In genomic region chr6:139341060-139341459, GRCh38 we compare ENCODE assay signal across 6 cellular contexts.
"Had no signal": no experiment of that assay in that cellular context is flagged by ENCODE, and none has a peak within 500 bp of the region (broad histone marks: within the 10 kb centered on the region; RNA-seq: fewer than 3 reads in every experiment).

No MANE protein-coding gene starts in this region.

- H3K4me3 ChIP-seq: K562 had no signal

- H3K27ac ChIP-seq: HL-60, KMS-11 had no signal

- DNase-seq: IMR-90, KBM-7, KG1 had no signal
